In genomic region chr10:70558871-70559810, GRCh38 we compare ENCODE assay signal across 1 cellular context.
TF ChIP-seq lines count a peak whose summit lies in the region.

No MANE protein-coding gene starts in this region.

TF ChIP-seq in K562, 482 proteins besides CTCF, POLR2A, EP300 and RAD21 (continued from another document and continues in another):
- TF ChIP-seq CC2D1A (IDR thresholded peaks at IDR 0.05) (peak; percentile 78), THRAP3 (IDR thresholded peaks at IDR 0.05; ENCODE audit: borderline replicate concordance) (no peak), TCF7 (IDR thresholded peaks at IDR 0.05; ENCODE audit: borderline replicate concordance) (no peak), CTBP1 (IDR thresholded peaks at IDR 0.05; ENCODE audit: borderline replicate concordance) (peak; percentile 93), GTF2A2 (tag; IDR thresholded peaks at IDR 0.05) (no peak), YBX1 (IDR thresholded peaks at IDR 0.05) (no peak), SUPT5H (IDR thresholded peaks at IDR 0.05) (0 out of 2 replicates have a peak, but pooled peaks have one; percentile 46), ZNF274 (IDR thresholded peaks at IDR 0.05; ENCODE audit: borderline replicate concordance, low read depth, low read length) (no peak), NR2C2 (CRISPR knock-in tag; IDR thresholded peaks at IDR 0.05) (peak; percentile 63), NR2C2 (tag; IDR thresholded peaks at IDR 0.05) (peak; percentile 42; the same call in 1 of the 2 replicates), ELF1 (tag; IDR thresholded peaks at IDR 0.05) (no peak), TFE3 (CRISPR knock-in tag; IDR thresholded peaks at IDR 0.05) (no peak), ZNF280A (IDR thresholded peaks at IDR 0.05; ENCODE audit: low read depth, partially characterized antibody) (no peak), ZZZ3 (IDR thresholded peaks at IDR 0.05) (no peak), ZFPM2 (CRISPR knock-in tag; IDR thresholded peaks at IDR 0.05) (no peak), ZNF140 (CRISPR knock-in tag; IDR thresholded peaks at IDR 0.05) (no peak), NFRKB (IDR thresholded peaks at IDR 0.05; ENCODE audit: low read depth) (peak; percentile 74; the same call in 1 of the 2 replicates), TBL1XR1 (IDR thresholded peaks at IDR 0.05; ENCODE audit: low read length in 2 of 2) (peak; percentile 79 to 92; a peak in 3 of 4 replicates), ZNF347 (CRISPR knock-in tag; IDR thresholded peaks at IDR 0.05; ENCODE audit: low read depth) (no peak), FOXA3 (CRISPR knock-in tag; conservative IDR thresholded peaks at IDR 0.05 in 1 of 2, IDR thresholded peaks at IDR 0.05 in 1 of 2) (peak in 1 of 2 experiments; percentile 49; a peak in 2 of 4 replicates), CBX1 (IDR thresholded peaks at IDR 0.05; ENCODE audit: low read depth) (0 out of 2 replicates have a peak, but pooled peaks have one; percentile 9), PHF8 (IDR thresholded peaks at IDR 0.05; ENCODE audit: borderline replicate concordance, low read length) (peak; percentile 45; the same call in 1 of the 2 replicates), PATZ1 (CRISPR knock-in tag; IDR thresholded peaks at IDR 0.05; ENCODE audit: borderline replicate concordance) (0 out of 2 replicates have a peak, but pooled peaks have one; percentile 20), ZNF444 (CRISPR knock-in tag; IDR thresholded peaks at IDR 0.05) (no peak; the same call in 1 of the 2 replicates), ZNF24 (IDR thresholded peaks at IDR 0.05) (peak; percentile 34; the same call in 1 of the 2 replicates), ZNF133 (CRISPR knock-in tag; IDR thresholded peaks at IDR 0.05) (no peak), ELF2 (CRISPR knock-in tag; IDR thresholded peaks at IDR 0.05) (peak; percentile 50; the same call in 1 of the 2 replicates), NCOA2 (IDR thresholded peaks at IDR 0.05; ENCODE audit: partially characterized antibody in 2 of 2) (no peak), IFI16 (CRISPR knock-in tag; IDR thresholded peaks at IDR 0.05) (no peak), TAF1 (IDR thresholded peaks at IDR 0.05; ENCODE audit: control insufficient read depth, extremely low read depth, insufficient read depth, low read length, severe bottlenecking) (peak; percentile 26), ZNF780A (CRISPR knock-in tag; IDR thresholded peaks at IDR 0.05) (no peak), FOSL1 (tag; conservative IDR thresholded peaks at IDR 0.05) (peak; percentile 83), ZNF217 (CRISPR knock-in tag; IDR thresholded peaks at IDR 0.05) (no peak), SFPQ (IDR thresholded peaks at IDR 0.05; ENCODE audit: low read depth, low read length) (no peak), SP1 (CRISPR knock-in tag; IDR thresholded peaks at IDR 0.05) (peak; percentile 72), ZBTB11 (CRISPR knock-in tag; IDR thresholded peaks at IDR 0.05) (peak in 1 of 3 experiments; percentile 67; a peak in 1 of 6 replicates), DMBX1 (CRISPR knock-in tag; IDR thresholded peaks at IDR 0.05; ENCODE audit: borderline replicate concordance) (no peak), ZNF766 (CRISPR knock-in tag; conservative IDR thresholded peaks at IDR 0.05) (peak; percentile 74; the same call in 1 of the 2 replicates), EHMT2 (IDR thresholded peaks at IDR 0.05) (peak; percentile 67; the same call in 1 of the 2 replicates), ZBTB1 (CRISPR knock-in tag; IDR thresholded peaks at IDR 0.05; ENCODE audit: borderline replicate concordance, low read depth) (peak; percentile 39; the same call in 1 of the 2 replicates), ZNF77 (CRISPR knock-in tag; IDR thresholded peaks at IDR 0.05) (no peak), IRF9 (tag; IDR thresholded peaks at IDR 0.05) (no peak)
- TF ChIP-seq, protein P1, sequence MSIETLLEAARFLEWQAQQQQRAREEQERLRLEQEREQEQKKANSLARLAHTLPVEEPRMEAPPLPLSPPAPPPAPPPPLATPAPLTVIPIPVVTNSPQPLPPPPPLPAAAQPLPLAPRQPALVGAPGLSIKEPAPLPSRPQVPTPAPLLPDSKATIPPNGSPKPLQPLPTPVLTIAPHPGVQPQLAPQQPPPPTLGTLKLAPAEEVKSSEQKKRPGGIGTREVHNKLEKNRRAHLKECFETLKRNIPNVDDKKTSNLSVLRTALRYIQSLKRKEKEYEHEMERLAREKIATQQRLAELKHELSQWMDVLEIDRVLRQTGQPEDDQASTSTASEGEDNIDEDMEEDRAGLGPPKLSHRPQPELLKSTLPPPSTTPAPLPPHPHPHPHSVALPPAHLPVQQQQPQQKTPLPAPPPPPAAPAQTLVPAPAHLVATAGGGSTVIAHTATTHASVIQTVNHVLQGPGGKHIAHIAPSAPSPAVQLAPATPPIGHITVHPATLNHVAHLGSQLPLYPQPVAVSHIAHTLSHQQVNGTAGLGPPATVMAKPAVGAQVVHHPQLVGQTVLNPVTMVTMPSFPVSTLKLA (conservative IDR thresholded peaks at IDR 0.05) = peak in 1 of 2 experiments; percentile 72; a peak in 2 of 4 replicates
- TF ChIP-seq, protein P2, sequence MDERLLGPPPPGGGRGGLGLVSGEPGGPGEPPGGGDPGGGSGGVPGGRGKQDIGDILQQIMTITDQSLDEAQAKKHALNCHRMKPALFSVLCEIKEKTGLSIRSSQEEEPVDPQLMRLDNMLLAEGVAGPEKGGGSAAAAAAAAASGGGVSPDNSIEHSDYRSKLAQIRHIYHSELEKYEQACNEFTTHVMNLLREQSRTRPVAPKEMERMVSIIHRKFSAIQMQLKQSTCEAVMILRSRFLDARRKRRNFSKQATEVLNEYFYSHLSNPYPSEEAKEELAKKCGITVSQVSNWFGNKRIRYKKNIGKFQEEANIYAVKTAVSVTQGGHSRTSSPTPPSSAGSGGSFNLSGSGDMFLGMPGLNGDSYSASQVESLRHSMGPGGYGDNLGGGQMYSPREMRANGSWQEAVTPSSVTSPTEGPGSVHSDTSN (CRISPR knock-in tag; IDR thresholded peaks at IDR 0.05; ENCODE audit: low read depth) = no peak
- TF ChIP-seq, protein P2 (tag; conservative IDR thresholded peaks at IDR 0.05; ENCODE audit: low read depth) = no peak; the same call in 1 of the 2 replicates
